In the genomic region with DNA sequence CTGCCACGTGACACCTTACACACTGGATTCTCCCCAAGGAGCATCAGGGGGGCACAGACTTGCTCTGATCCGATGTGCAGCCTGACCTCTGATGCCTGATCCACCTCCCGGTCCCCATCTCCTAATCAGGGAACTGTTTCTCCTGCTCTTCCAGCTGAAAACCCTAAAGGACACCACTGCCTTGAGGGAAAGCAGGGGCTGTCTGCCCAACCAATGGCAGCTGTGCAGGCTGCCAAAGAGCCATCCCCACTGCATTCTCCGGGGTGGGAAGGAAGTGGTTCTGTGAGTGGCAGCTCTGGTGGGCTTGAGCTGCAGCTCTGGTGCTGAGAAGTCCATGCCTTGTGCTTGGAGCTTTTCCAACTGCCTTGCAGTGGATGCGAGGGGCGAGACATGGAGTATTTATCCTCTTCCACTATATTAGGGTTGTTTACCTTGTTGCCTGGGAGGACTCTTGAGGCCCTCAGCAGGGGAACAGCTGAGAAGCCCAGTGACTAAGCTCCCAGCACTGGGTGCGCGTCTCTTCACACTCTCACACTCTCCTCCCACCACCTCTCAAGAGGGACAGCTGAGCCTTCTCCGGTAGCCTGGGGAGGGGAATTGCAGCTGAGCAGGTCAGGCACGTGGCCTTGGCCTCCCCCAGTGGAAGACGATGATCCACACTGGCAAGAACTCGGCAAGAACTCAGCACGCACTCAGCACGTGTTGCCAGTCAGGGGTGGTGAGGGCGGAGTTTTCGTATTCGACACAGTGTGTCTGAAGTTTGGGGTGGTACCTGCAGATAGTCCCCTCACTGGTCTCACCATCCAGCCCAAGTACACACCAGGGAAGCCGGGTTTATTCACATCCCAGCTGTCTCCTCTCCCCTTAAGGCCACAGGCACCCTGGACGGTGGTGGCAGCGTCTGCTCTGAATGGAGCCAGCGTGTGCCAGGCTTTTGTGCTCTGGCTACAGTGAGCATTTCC, we compare ENCODE assay signal across 11 cellular contexts. TPM values are rescaled to one million over a fixed set of nuclear protein-coding genes. Genes with fewer than 3 reads are reported as not detected.
DNase-seq lines count a peak whose midpoint lies in the region; ATAC-seq lines count a peak whose summit lies in the region.
"Had no signal": no experiment of that assay in that cellular context is flagged by ENCODE, and none has a peak within 500 bp of the region (broad histone marks: within the 10 kb centered on the region; RNA-seq: fewer than 3 reads in every experiment).

No MANE protein-coding gene starts in this region.

- H3K9me2 ChIP-seq in Karpas-422 (replicated peaks; ENCODE audit: insufficient read depth, low read length): no peaks in the 10 kb centered on the region

- H3K9me3 ChIP-seq in MG63 (no peaks in the 10 kb centered on the region), Karpas-422 (ENCODE audit: low read length) (no peaks in the 10 kb centered on the region)

- H3K27ac ChIP-seq in mesendoderm (ENCODE audit: low read depth, low read length) (no peak overlapping the region), Karpas-422 (ENCODE audit: low read length) (no peak overlapping the region)

- H2AK5ac ChIP-seq in mesendoderm (ENCODE audit: low read length): no peak overlapping the region

- H3K23ac ChIP-seq in mesendoderm (ENCODE audit: low read length): peak overlapping the region; percentile 45

- H3K4me1 ChIP-seq in mesendoderm (ENCODE audit: control insufficient read depth, low read depth, low read length) (no peaks in the 10 kb centered on the region), Karpas-422 (ENCODE audit: low read length) (peaks cover 10% of the 10 kb centered on the region)

- H3K4me2 ChIP-seq in mesendoderm (ENCODE audit: low read length) (no peak overlapping the region), Karpas-422 (ENCODE audit: low read depth, low read length, poor library complexity, severe bottlenecking) (no peak overlapping the region)

- no peak overlapping the region for H2AFZ ChIP-seq in Karpas-422 (ENCODE audit: low read length)

- H2BK120ac ChIP-seq in mesendoderm (ENCODE audit: low read depth, low read length): no peak overlapping the region

- DNase-seq in A172 (ENCODE audit: low spot score): peak; percentile 83
- DNase-seq in NCI-H1092 treated with DMSO at 0.1 percent for 48 hours (lab: John Stamatoyannopoulos, UW): peak; percentile 85
- DNase-seq in astrocyte of the hippocampus (ENCODE audit: low read depth, low spot score): peak; percentile 77
- DNase-seq in mesendoderm: peak; percentile 51
- DNase-seq in MG63: no peak
- no peak for DNase-seq in NCI-H526 (lab: John Stamatoyannopoulos, UW)
- DNase-seq in Karpas-422: no peak
- DNase-seq: central memory CD4-positive, alpha-beta T cell had no signal

- H3K4ac ChIP-seq in mesendoderm (ENCODE audit: low read depth, low read length): no peak overlapping the region

- H3K36me3 ChIP-seq in mesendoderm (ENCODE audit: control insufficient read depth, insufficient read depth, low read length) (peaks cover 3% of the 10 kb centered on the region), MG63 (peaks cover 82% of the 10 kb centered on the region), Karpas-422 (ENCODE audit: insufficient read depth, low read length) (peaks cover 30% of the 10 kb centered on the region)

- no peak for ATAC-seq in HG02763 (IDR thresholded peaks at IDR 0.05; ENCODE audit: unreplicated experiment)
- ATAC-seq: SK-N-SH treated with all-trans-retinoic acid at 6 μM for 48 hours had no signal

- H2BK5ac ChIP-seq in mesendoderm (ENCODE audit: low read length): no peak overlapping the region

- H4K8ac ChIP-seq in mesendoderm (ENCODE audit: low read depth, low read length): no peak overlapping the region

- no peaks in the 10 kb centered on the region for H4K20me1 ChIP-seq in Karpas-422 (ENCODE audit: insufficient read depth, low read depth, low read length)

- H3K79me2 ChIP-seq in mesendoderm (ENCODE audit: control insufficient read depth, insufficient read depth, low read length) (no peaks in the 10 kb centered on the region), Karpas-422 (ENCODE audit: low read length) (no peaks in the 10 kb centered on the region)

- no peaks in the 10 kb centered on the region for H3K27me3 ChIP-seq in mesendoderm (ENCODE audit: insufficient read depth, low read length, poor library complexity)
- no peaks in the 10 kb centered on the region for H3K27me3 ChIP-seq in MG63
- H3K27me3 ChIP-seq in Karpas-422 (ENCODE audit: low read length): no peaks in the 10 kb centered on the region

- WGBS in mesendoderm (ENCODE audit: extremely low coverage, insufficient coverage, low lambda C conversion rate): no CpG with 5 or more reads among the region's 21 CpGs

- H3K18ac ChIP-seq in mesendoderm (ENCODE audit: low read length): no peak overlapping the region

- H3K4me3 ChIP-seq in mesendoderm (ENCODE audit: low read length) (no peak overlapping the region), MG63 (no peak overlapping the region), Karpas-422 (ENCODE audit: low read length) (no peak overlapping the region)

- H3K9ac ChIP-seq in mesendoderm (ENCODE audit: low read length) (no peak overlapping the region), Karpas-422 (ENCODE audit: low read length) (no peak overlapping the region)

- no peak overlapping the region for H2BK15ac ChIP-seq in mesendoderm (replicated peaks; ENCODE audit: low read depth)

- no peak overlapping the region for H4K5ac ChIP-seq in mesendoderm (ENCODE audit: low read length)

- peak overlapping the region; percentile 34 for H3K56ac ChIP-seq in mesendoderm (ENCODE audit: low read length)

- no peaks in the 10 kb centered on the region for H3K79me1 ChIP-seq in mesendoderm (ENCODE audit: low read length)

RNA-seq across cellular contexts. Expression of a gene that starts 21.1 kb away (rescaled TPM):
- not detected in 2 replicates for total RNA-seq in A172 (2014; rRNA removed; shearing (Covaris generic))
- polyA plus RNA-seq in mesendoderm (2013, experiment 1 of 2): not detected
- polyA plus RNA-seq in mesendoderm (2013, experiment 2 of 2): not detected
- total RNA-seq in MG63 (2014; rRNA removed; shearing (Covaris generic); ENCODE audit: low replicate concordance): not detected in 2 replicates
- not detected in 2 replicates for total RNA-seq in Karpas-422 (2014; rRNA removed; shearing (Covaris generic); ENCODE audit: low replicate concordance)
- total RNA-seq: lung microvascular endothelial cell had no signal

RNA-seq across cellular contexts. Expression of a gene that starts 33.9 kb away (rescaled TPM):
- total RNA-seq in A172 (2014; rRNA removed; shearing (Covaris generic)): 24.8 and 35.5 TPM in 2 replicates
- 1.6 TPM for polyA plus RNA-seq in mesendoderm (2013, experiment 1 of 2)
- polyA plus RNA-seq in mesendoderm (2013, experiment 2 of 2): 2.0 TPM
- 13.4 and 18.7 TPM in 2 replicates for total RNA-seq in MG63 (2014; rRNA removed; shearing (Covaris generic); ENCODE audit: low replicate concordance)
- total RNA-seq in Karpas-422 (2014; rRNA removed; shearing (Covaris generic); ENCODE audit: low replicate concordance): 7.6 and 12.0 TPM in 2 replicates

Comparison
In these comparisons a context has a peak if more than half of its experiments do, and no peak if none do; other contexts are left out.
1. DNase-seq: peak in A172 (single experiment), NCI-H1092 treated with DMSO at 0.1 percent for 48 hours (single experiment), astrocyte of the hippocampus (single experiment) and mesendoderm (single experiment); none in MG63 (single experiment), NCI-H526 (0 of 2) and Karpas-422 (single experiment).